9 cellular contexts compared by ENCODE assay signal in the genomic region with DNA sequence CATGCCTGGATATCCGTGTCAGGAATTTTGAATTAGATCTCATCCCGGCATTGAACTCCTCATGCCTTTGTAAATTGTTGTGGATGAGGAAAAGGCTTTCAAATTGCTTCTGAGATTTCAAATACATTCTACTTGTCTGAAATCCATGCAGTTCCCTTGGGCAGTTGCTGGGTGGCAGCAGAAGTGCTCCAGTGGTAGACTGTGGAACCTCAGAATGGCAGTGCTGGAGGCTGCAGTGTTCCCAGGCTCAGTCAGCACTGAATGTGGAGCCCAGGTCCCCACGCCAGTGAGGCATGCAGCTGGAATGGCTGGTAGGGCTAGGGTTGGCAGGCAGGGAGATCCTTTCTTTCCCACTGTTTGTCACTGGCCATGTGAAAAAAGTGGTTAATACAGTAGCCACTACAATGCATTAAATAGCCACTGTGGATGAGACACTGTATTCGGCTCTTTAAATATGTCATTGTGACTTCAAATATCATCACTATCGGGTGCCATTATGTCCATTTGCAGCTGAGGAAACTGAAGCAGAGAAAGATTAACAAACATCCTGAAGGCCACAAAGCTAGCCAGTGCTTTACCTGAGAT.
A peak's percentile ranks its signal among the peaks of the same experiment; 100 is the strongest.
DNase-seq lines count a peak whose midpoint lies in the region; ATAC-seq lines count a peak whose summit lies in the region.
"Had no signal": no experiment of that assay in that cellular context is flagged by ENCODE, and none has a peak within 500 bp of the region (broad histone marks: within the 10 kb centered on the region; RNA-seq: fewer than 3 reads in every experiment).

No MANE protein-coding gene starts in this region.

- POLR2A ChIA-PET in T-cell (lab: Charles Lee), result interaction anchor here (0.7 kb wide), 2 partner anchors 297 to 678 kb away, joined by 3 to 5 read pairs; no protein-coding TSS in a partner anchor

- no peak overlapping the region for H2BK15ac ChIP-seq in mesenchymal stem cell (ENCODE audit: low read depth, poor library complexity, severe bottlenecking)

- no peak overlapping the region for H2BK120ac ChIP-seq in mesenchymal stem cell (ENCODE audit: low read depth, low read length)

- ATAC-seq in activated CD4-positive, CD25-positive, alpha-beta regulatory T cell treated with anti-CD3 and anti-CD28 coated beads, Interleukin-2, amount 50 U/mL, for 24 hours, result peak; percentile 46 to 62
- ATAC-seq in HG02759 (IDR thresholded peaks at IDR 0.05; ENCODE audit: unreplicated experiment) (peak; percentile 85), T-cell (replicated peaks in 1 of 4) (peak in 1 of 4 experiments; percentile 44)

- no peak overlapping the region for H2AK5ac ChIP-seq in mesenchymal stem cell (ENCODE audit: low read length, severe bottlenecking)

- H3K27ac Mint-ChIP-seq in T-cell, result no peak overlapping the region

- H4K91ac ChIP-seq in mesenchymal stem cell (ENCODE audit: low read length), result no peak overlapping the region

- CTCF ChIA-PET in T-cell (lab: Charles Lee), result interaction anchor here (0.6 to 0.7 kb wide), 9 partner anchors 34 to 1198 kb away, joined by 3 to 9 read pairs (median 3); no protein-coding TSS in a partner anchor

- H3K27me3 ChIP-seq in mesenchymal stem cell (ENCODE audit: control insufficient read depth in 1 of 2, insufficient read depth in 1 of 2, low read length in 2 of 2), result no peaks in the 10 kb centered on the region
- H3K27me3 ChIP-seq: BLaER1 had no signal

- no peaks in the 10 kb centered on the region for H3K9me3 ChIP-seq in mesenchymal stem cell (ENCODE audit: control insufficient read depth, low read length)
- H3K9me3 ChIP-seq: BLaER1 had no signal

- 72% methylated on average over 5 of the region's 5 CpGs for WGBS in mesenchymal stem cell

- H2AFZ ChIP-seq in mesenchymal stem cell (ENCODE audit: low read depth, low read length), result no peak overlapping the region

- DNase-seq in activated CD4-positive, CD25-positive, alpha-beta regulatory T cell treated with anti-CD3 and anti-CD28 coated beads, Interleukin-2, amount 50 U/mL, for 72 hours, result no peak
- DNase-seq in NCI-H187 (lab: John Stamatoyannopoulos, UW), result peak; percentile 17 to 27
- DNase-seq in T-cell, result peak in 24 of 34 experiments; percentile 2 to 33 (median 10)
- peak; percentile 29 for DNase-seq in dermis blood vessel endothelial cell
- peak; percentile 80 for DNase-seq in mesenchymal stem cell
- DNase-seq in ureter (ENCODE audit: low spot score), result peak; percentile 69

- no peak overlapping the region for H3K14ac ChIP-seq in mesenchymal stem cell (ENCODE audit: low read length in 2 of 2)

- no peaks in the 10 kb centered on the region for H3K27me3 Mint-ChIP-seq in T-cell

- no peak overlapping the region for H4K8ac ChIP-seq in mesenchymal stem cell (ENCODE audit: low read length)

- H3K9me3 Mint-ChIP-seq in T-cell, result no peaks in the 10 kb centered on the region

- no peak overlapping the region for H3K27ac ChIP-seq in mesenchymal stem cell (ENCODE audit: low read length, poor library complexity, severe bottlenecking)
- H3K27ac ChIP-seq: BLaER1 had no signal

- no peaks in the 10 kb centered on the region for H3K79me1 ChIP-seq in mesenchymal stem cell (replicated peaks; ENCODE audit: low read length, poor library complexity, severe bottlenecking)

- no peak overlapping the region for H2BK5ac ChIP-seq in mesenchymal stem cell (ENCODE audit: low read depth, low read length, poor library complexity, severe bottlenecking)

- peak overlapping the region in 1 of 2 experiments; percentile 51 for H2BK12ac ChIP-seq in mesenchymal stem cell (ENCODE audit: low read length in 2 of 2)

- H3K4me1 ChIP-seq in mesenchymal stem cell (ENCODE audit: control insufficient read depth, insufficient read depth, low read depth, low read length), result peaks cover 2% of the 10 kb centered on the region
- H3K4me1 ChIP-seq: BLaER1 had no signal

- peak overlapping the region in 1 of 2 experiments; percentile 23 for H3K23ac ChIP-seq in mesenchymal stem cell (ENCODE audit: low read length in 2 of 2)

- no peak overlapping the region for H3K4ac ChIP-seq in mesenchymal stem cell (ENCODE audit: low read depth in 1 of 2, low read length in 2 of 2)

- no peaks in the 10 kb centered on the region for H3K36me3 Mint-ChIP-seq in T-cell

- no peak overlapping the region for H3K4me3 Mint-ChIP-seq in T-cell

- H3K36me3 ChIP-seq in mesenchymal stem cell (ENCODE audit: control insufficient read depth in 1 of 2, insufficient read depth in 2 of 2, low read depth in 1 of 2, low read length in 2 of 2), result no peaks in the 10 kb centered on the region
- H3K36me3 ChIP-seq: BLaER1 had no signal

- H3K4me2 ChIP-seq in mesenchymal stem cell (ENCODE audit: low read length, poor library complexity, severe bottlenecking), result no peak overlapping the region
- H3K4me2 ChIP-seq: BLaER1 had no signal

- no peak overlapping the region for H3K4me3 ChIP-seq in mesenchymal stem cell (ENCODE audit: insufficient read depth in 1 of 2, low read depth in 1 of 2, low read length in 2 of 2)
- H3K4me3 ChIP-seq: BLaER1 had no signal

- peaks cover 10 to 18% (median 14%) of the 10 kb centered on the region in 3 donors for H3K4me1 Mint-ChIP-seq in T-cell

- H3K18ac ChIP-seq in mesenchymal stem cell (ENCODE audit: low read depth in 1 of 2, low read length in 2 of 2), result no peak overlapping the region

- H3K9ac ChIP-seq in mesenchymal stem cell (ENCODE audit: low read length), result no peak overlapping the region
- H3K9ac ChIP-seq: BLaER1 had no signal
